ENCODE assay signal across 8 cellular contexts in genomic region chr7:8365499-8366110, GRCh38.
DNase-seq lines count a peak whose midpoint lies in the region; ATAC-seq, FAIRE-seq and TF ChIP-seq lines count a peak whose summit lies in the region.

No MANE protein-coding gene starts in this region.

- no peaks in the 10 kb centered on the region for H3K36me3 ChIP-seq in OCI-LY7 (ENCODE audit: insufficient read depth, low read length)
- H3K36me3 ChIP-seq in HepG2 (replicated peaks in 1 of 2; ENCODE audit: control insufficient read depth in 1 of 2, insufficient read depth in 2 of 2, low read length in 2 of 2) = no peaks in the 10 kb centered on the region
- no peaks in the 10 kb centered on the region for H3K36me3 ChIP-seq in psoas muscle (ENCODE audit: insufficient read depth in 1 of 2, low read depth in 1 of 2)

- POLR2A ChIA-PET in OCI-LY7 (lab: Charles Lee) (no interaction called here), HepG2 (lab: Yijun Ruan, JAX) (no interaction called here)

- H3K27ac ChIP-seq in OCI-LY7 (ENCODE audit: low read depth, low read length, poor library complexity, severe bottlenecking) (no peak overlapping the region), HepG2 (ENCODE audit: extremely low read length, insufficient read depth, low read length) (no peak overlapping the region), psoas muscle (no peak overlapping the region)

- H3K4me2 ChIP-seq in OCI-LY7 (ENCODE audit: low read length) = no peak overlapping the region
- H3K4me2 ChIP-seq in HepG2 (ENCODE audit: low read depth, low read length) = no peak overlapping the region

- ATAC-seq in HepG2 (peak; percentile 77), GM18511 (IDR thresholded peaks at IDR 0.05; ENCODE audit: unreplicated experiment) (no peak), psoas muscle (no peak)

- H3K4me3 ChIP-seq in OCI-LY7 (ENCODE audit: low read depth, low read length, poor library complexity, severe bottlenecking) (no peak overlapping the region), HepG2 (replicated peaks in 1 of 3; ENCODE audit: insufficient read depth in 1 of 3, low read depth in 2 of 3, low read length in 3 of 3) (no peak overlapping the region), psoas muscle (no peak overlapping the region)

- no peaks in the 10 kb centered on the region for H4K20me1 ChIP-seq in OCI-LY7 (ENCODE audit: insufficient read depth, low read length)
- no peaks in the 10 kb centered on the region for H4K20me1 ChIP-seq in HepG2 (ENCODE audit: insufficient read depth, low read length)

- whole genome bisulfite sequencing in HepG2 (ENCODE audit: low lambda C conversion rate) = 18% methylated on average over 2 of the region's 2 CpGs
- WGBS in psoas muscle, 3 donors = 48 to 54% (median 48%) methylated on average over 2 of the region's 2 CpGs

- no peak overlapping the region for H3K9ac ChIP-seq in HepG2 (ENCODE audit: insufficient read depth, low read depth, low read length)

- H2AFZ ChIP-seq in OCI-LY7 (ENCODE audit: low read length) = no peak overlapping the region
- H2AFZ ChIP-seq in HepG2 (ENCODE audit: low read length) = no peak overlapping the region

- H3K27me3 ChIP-seq in HepG2 (ENCODE audit: control insufficient read depth in 1 of 2, insufficient read depth in 2 of 2, low read length in 2 of 2) = no peaks in the 10 kb centered on the region
- no peaks in the 10 kb centered on the region for H3K27me3 ChIP-seq in psoas muscle (ENCODE audit: insufficient read depth in 3 of 3, low read length in 2 of 3)

- no peak for TF ChIP-seq EP300 in HepG2 (IDR thresholded peaks at IDR 0.05; ENCODE audit: low read depth in 2 of 2, low read length in 2 of 2)
- no peak for TF ChIP-seq EP300 in HepG2 (CRISPR knock-in tag; IDR thresholded peaks at IDR 0.05; ENCODE audit: borderline replicate concordance)

- H3K4me1 ChIP-seq in OCI-LY7 (ENCODE audit: insufficient read depth, low read length, poor library complexity, severe bottlenecking) (no peaks in the 10 kb centered on the region), HepG2 (ENCODE audit: insufficient read depth, low read length) (no peaks in the 10 kb centered on the region), psoas muscle (no peaks in the 10 kb centered on the region)

- H3K79me2 ChIP-seq in OCI-LY7 (ENCODE audit: insufficient read depth, low read depth, low read length) = no peaks in the 10 kb centered on the region
- no peaks in the 10 kb centered on the region for H3K79me2 ChIP-seq in HepG2 (ENCODE audit: insufficient read depth, low read length)

- DNase-seq in HS-27A (ENCODE audit: low read depth) (peak; percentile 1), OCI-LY7 (ENCODE audit: low spot score) (peak; percentile 7), HepG2 (ENCODE audit: low spot score) (peak; percentile 37), psoas muscle (no peak), GM20000 (ENCODE audit: low spot score) (no peak)
- DNase-seq in activated CD4-positive, alpha-beta T cell treated with anti-CD3 and anti-CD28 coated beads for 48 hours = no peak

- no TSS peak for BruUV-seq in OCI-LY7 (replicated peaks; lab: Mats Ljungman, UMichigan)
- BruUV-seq in HepG2 (replicated peaks; lab: Mats Ljungman, UMichigan) = no TSS peak

- peak; percentile 23 for FAIRE-seq in HepG2 (lab: Jason Lieb, UNC)

- no peaks in the 10 kb centered on the region for H3K9me2 ChIP-seq in OCI-LY7 (ENCODE audit: insufficient read depth, low read length)

- TF ChIP-seq POLR2A in HepG2 (IDR thresholded peaks at IDR 0.05; ENCODE audit: insufficient read depth in 1 of 2, low read depth in 2 of 2, low read length in 2 of 2) = no peak

- peak; percentile 51 for TF ChIP-seq CTCF in GM12872 (IDR thresholded peaks at IDR 0.05; ENCODE audit: insufficient read depth, low read depth, low read length)
- peak; percentile 74 for TF ChIP-seq CTCF in OCI-LY7 (conservative IDR thresholded peaks at IDR 0.05; ENCODE audit: low read length)
- peak; percentile 48 for TF ChIP-seq CTCF in HepG2 (CRISPR knock-in tag; IDR thresholded peaks at IDR 0.05)
- TF ChIP-seq CTCF in psoas muscle (IDR thresholded peaks at IDR 0.05) = no peak
- no peak for TF ChIP-seq CTCF in GM20000 (IDR thresholded peaks at IDR 0.05; ENCODE audit: extremely low read depth, missing control alignments)

- in situ Hi-C loops in HepG2 (cut with HindIII; ENCODE audit: extremely low pct_ligation_motif_present, low pct_unique_long_range_greater_than_20kb) = no loop called here

- intact Hi-C loops in OCI-LY7 (cut with micrococcal nuclease; ENCODE audit: unreplicated experiment) (no loop called here), HepG2 (cut with micrococcal nuclease; ENCODE audit: unreplicated experiment) (loop anchor here (1.0 kb wide), 1 partner anchor 88 kb away; no protein-coding TSS in a partner anchor), psoas muscle (cut with DNase I) (no loop called here)

- CTCF ChIA-PET in OCI-LY7 (lab: Charles Lee; ENCODE audit: unreplicated experiment) = no interaction called here
- CTCF ChIA-PET in HepG2 (lab: Yijun Ruan, JAX; ENCODE audit: low intra/inter-chr PET ratio, low total read pairs) = interaction anchor here (1.1 kb wide), 1 partner anchor 88 kb away, joined by 4 read pairs; no protein-coding TSS in a partner anchor

- H3K9me3 ChIP-seq in OCI-LY7 (ENCODE audit: low read length) (no peaks in the 10 kb centered on the region), HepG2 (ENCODE audit: low read length) (no peaks in the 10 kb centered on the region), psoas muscle (no peaks in the 10 kb centered on the region)

- TF ChIP-seq RAD21 in HepG2 (CRISPR knock-in tag; IDR thresholded peaks at IDR 0.05) = no peak

TF ChIP-seq in HepG2, 621 proteins besides CTCF, POLR2A, EP300 and RAD21:
- no peak for TF ChIP-seq RBM22 (optimal IDR thresholded peaks at IDR 0.05; ENCODE audit: low read length)
- no peak for TF ChIP-seq ARNTL (CRISPR knock-in tag; IDR thresholded peaks at IDR 0.05)
- no peak for TF ChIP-seq MBNL3 (CRISPR knock-in tag; conservative IDR thresholded peaks at IDR 0.05)
- peak; percentile 36 for TF ChIP-seq STAG1 (CRISPR knock-in tag; IDR thresholded peaks at IDR 0.05)
- peak; percentile 67; the same call in 1 of the 2 replicates for TF ChIP-seq ZKSCAN1 (IDR thresholded peaks at IDR 0.05; ENCODE audit: low read length)
TF ChIP-seq in HepG2: peak in this region for 2.

Comparison
In these comparisons a context has a peak if more than half of its experiments do, and no peak if none do; other contexts are left out.
1. CTCF ChIP-seq: peak in GM12872 (single experiment), OCI-LY7 (single experiment) and HepG2 (single experiment); none in psoas muscle (single experiment) and GM20000 (single experiment).
2. DNase-seq: peak in HS-27A (single experiment), OCI-LY7 (single experiment) and HepG2 (single experiment); none in activated CD4-positive, alpha-beta T cell treated with anti-CD3 and anti-CD28 coated beads for 48 hours (single experiment), psoas muscle (0 of 2) and GM20000 (single experiment).